8 cellular contexts compared by ENCODE assay signal in the genomic region with DNA sequence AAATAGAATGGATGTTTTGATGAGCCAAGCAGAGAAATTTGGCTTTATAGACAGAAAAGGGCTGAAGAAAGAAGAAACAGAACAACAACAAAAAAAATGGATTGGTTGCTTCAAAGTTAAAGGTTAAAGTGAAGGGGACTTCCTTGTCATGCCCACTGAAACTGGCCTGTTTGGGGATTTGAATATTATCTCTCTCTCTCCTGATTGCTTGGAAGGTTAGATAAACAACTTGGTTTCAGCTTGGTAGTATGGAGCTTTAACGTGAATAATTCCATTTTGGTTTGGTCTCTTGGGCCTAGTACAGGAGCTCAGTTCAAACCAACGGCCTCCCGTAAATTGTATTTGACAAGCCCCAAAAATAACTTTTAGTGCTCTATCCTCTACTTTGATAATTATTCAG.
DNase-seq lines count a peak whose midpoint lies in the region; ATAC-seq, FAIRE-seq and TF ChIP-seq lines count a peak whose summit lies in the region.
"Had no signal": no experiment of that assay in that cellular context is flagged by ENCODE, and none has a peak within 500 bp of the region (broad histone marks: within the 10 kb centered on the region; RNA-seq: fewer than 3 reads in every experiment).

No MANE protein-coding gene starts in this region.

- WGBS in GM12878 (ENCODE audit: insufficient coverage, insufficient replicate concordance, low lambda C conversion rate, missing lambda C conversion rate): 0% methylated on average over 3 of the region's 3 CpGs

- peak overlapping the region; percentile 98 for H3K4me2 ChIP-seq in GM12878 (ENCODE audit: control insufficient read depth, insufficient read depth)

- intact Hi-C loops in GM12878 (cut with micrococcal nuclease; ENCODE audit: unreplicated experiment) (loop anchor here (2.0 to 5.0 kb wide), 3 partner anchors 47 to 184 kb away; a partner anchor contains a TSS), kidney (cut with DNase I) (no loop called here)

- FAIRE-seq in GM12878 (lab: Jason Lieb, UNC) (no peak), kidney (lab: Jason Lieb, UNC) (no peak)

- ATAC-seq in GM19043 (IDR thresholded peaks at IDR 0.05; ENCODE audit: low read depth, unreplicated experiment) (peak; percentile 38), HG03196 (IDR thresholded peaks at IDR 0.05; ENCODE audit: unreplicated experiment) (peak; percentile 35), GM12878 (peak; percentile 55)
- peak; percentile 50 for ATAC-seq in stimulated activated naive CD8-positive, alpha-beta T cell treated with anti-CD3 and anti-CD28 coated beads, Interleukin-15, Interleukin-2, amounts not matched to agents 100 U/mL and 50 U/mL, for 24 hours

- no peaks in the 10 kb centered on the region for H3K9me3 ChIP-seq in GM12878 (replicated peaks; ENCODE audit: control insufficient read depth, insufficient read depth, low read length)
- H3K9me3 ChIP-seq in kidney (ENCODE audit: control insufficient read depth in 1 of 2, low read length in 2 of 2): no peaks in the 10 kb centered on the region

- TF ChIP-seq CTCF in GM12878 (IDR thresholded peaks at IDR 0.05 in 2 of 3, conservative IDR thresholded peaks at IDR 0.05 in 1 of 3; ENCODE audit: control insufficient read depth in 2 of 3, extremely low read depth in 1 of 3, insufficient read depth in 1 of 3, low read depth in 3 of 3, low read length in 3 of 3): no peak
- no peak for TF ChIP-seq CTCF in kidney (IDR thresholded peaks at IDR 0.05; ENCODE audit: borderline replicate concordance, extremely low read depth, insufficient read depth)

- H3K4me1 ChIP-seq in GM12878 (ENCODE audit: control insufficient read depth, insufficient read depth, low read length): peaks cover 39% of the 10 kb centered on the region
- H3K4me1 ChIP-seq in kidney (ENCODE audit: control insufficient read depth in 1 of 2, insufficient read depth in 1 of 2, low read depth in 1 of 2, low read length in 2 of 2): peaks cover 0 to under 1% of the 10 kb centered on the region in 2 donors

- H3K4me3 ChIP-seq in GM12878 (peak overlapping the region; percentile 17), kidney (ENCODE audit: low read length in 2 of 2) (no peak overlapping the region)

- BruUV-seq in GM12878 (replicated peaks; lab: Mats Ljungman, UMichigan): no TSS peak

- H3K79me2 ChIP-seq in GM12878 (ENCODE audit: control insufficient read depth, insufficient read depth, low read length): peaks cover 16% of the 10 kb centered on the region

- RAD21 ChIA-PET in GM12878 (lab: Charles Lee; ENCODE audit: unreplicated experiment): interaction anchor here (0.6 to 4.6 kb wide), 11 partner anchors 14 to 249 kb away, joined by 3 to 69 read pairs (median 6); a partner anchor contains a TSS

- peak overlapping the region; percentile 85 for H3K27ac ChIP-seq in GM12878 (ENCODE audit: control insufficient read depth, insufficient read depth)
- H3K27ac ChIP-seq in kidney (ENCODE audit: low read depth in 2 of 2, low read length in 2 of 2): peak overlapping the region in 1 of 2 donors; percentile 53

- H2AFZ ChIP-seq in GM12878 (ENCODE audit: control insufficient read depth, low read depth, low read length): peak overlapping the region; percentile 63

- H3K36me3 ChIP-seq in GM12878 (ENCODE audit: control insufficient read depth in 2 of 2, insufficient read depth in 2 of 2, low read length in 1 of 2) (no peaks in the 10 kb centered on the region), kidney (ENCODE audit: control insufficient read depth in 1 of 2, insufficient read depth in 2 of 2, low read length in 2 of 2) (no peaks in the 10 kb centered on the region)

- no peak for TF ChIP-seq RAD21 in GM12878 (IDR thresholded peaks at IDR 0.05; ENCODE audit: insufficient read depth, low read depth, low read length)

- H4K20me1 ChIP-seq in GM12878 (ENCODE audit: control insufficient read depth, insufficient read depth): no peaks in the 10 kb centered on the region

- no peak for TF ChIP-seq POLR2A in GM12878 (IDR thresholded peaks at IDR 0.05; ENCODE audit: low read depth, low read length)

- SMC1A ChIA-PET in GM12878 (lab: Charles Lee; ENCODE audit: uncharacterized antibody, unreplicated experiment): interaction anchor here (0.8 to 4.8 kb wide), 17 partner anchors 9 to 250 kb away, joined by 3 to 74 read pairs (median 6); no protein-coding TSS in a partner anchor

- CTCF ChIA-PET in GM12878 (lab: Yijun Ruan, JAX): interaction anchor here (0.6 to 3.4 kb wide), 6 partner anchors 13 to 246 kb away, joined by 3 to 14 read pairs (median 5); no protein-coding TSS in a partner anchor

- POLR2A ChIA-PET in GM12878 (lab: Charles Lee): interaction anchor here (1.4 kb wide), 2 partner anchors 45 to 58 kb away, joined by 4 to 5 read pairs; no protein-coding TSS in a partner anchor

- DNase-seq in GM12878 (ENCODE audit: low read depth, low spot score) (no peak), NCI-H345 (lab: John Stamatoyannopoulos, UW) (no peak), SIG-M5 (lab: John Stamatoyannopoulos, UW) (no peak), kidney (no peak)
- no peak for DNase-seq in stimulated activated naive CD8-positive, alpha-beta T cell treated with anti-CD3 and anti-CD28 coated beads, Interleukin-15, Interleukin-2, amounts not matched to agents 100 U/mL and 50 U/mL, for 24 hours
- DNase-seq: caudate nucleus had no signal

- H3K27me3 ChIP-seq in GM12878 (replicated peaks in 1 of 2; ENCODE audit: control insufficient read depth in 2 of 2, insufficient read depth in 2 of 2, low read length in 1 of 2): no peaks in the 10 kb centered on the region

- peak overlapping the region; percentile 5; the same call in 1 of the 2 replicates for H3K9ac ChIP-seq in GM12878 (ENCODE audit: control insufficient read depth, insufficient read depth, low read length)
- no peak overlapping the region for H3K9ac ChIP-seq in kidney (ENCODE audit: low read length in 2 of 2)

- no peak for TF ChIP-seq EP300 in GM12878 (IDR thresholded peaks at IDR 0.05; ENCODE audit: borderline replicate concordance in 1 of 2, control insufficient read depth in 1 of 2, low read depth in 2 of 2, low read length in 2 of 2)

- in situ Hi-C loops in GM12878 (cut with MboI): no loop called here

TF ChIP-seq in GM12878, 131 proteins besides CTCF, POLR2A, EP300 and RAD21 (continues in another document):
- no peak for TF ChIP-seq CHD2 (IDR thresholded peaks at IDR 0.05; ENCODE audit: borderline replicate concordance, low read depth, low read length)
- TF ChIP-seq ETV6 (conservative IDR thresholded peaks at IDR 0.05 in 1 of 2, IDR thresholded peaks at IDR 0.05 in 1 of 2; ENCODE audit: borderline replicate concordance in 1 of 2, low read depth in 1 of 2): no peak
- no peak for TF ChIP-seq TCF12 (IDR thresholded peaks at IDR 0.05; ENCODE audit: low read depth, low read length)
- no peak for TF ChIP-seq SPI1 (IDR thresholded peaks at IDR 0.05; ENCODE audit: borderline replicate concordance, insufficient read depth, low read depth, low read length)
- no peak for TF ChIP-seq NR2C2 (IDR thresholded peaks at IDR 0.05; ENCODE audit: borderline replicate concordance, control insufficient read depth, insufficient read length, low read depth)
- TF ChIP-seq FOXK2 (IDR thresholded peaks at IDR 0.05): no peak
- TF ChIP-seq, protein P1, sequence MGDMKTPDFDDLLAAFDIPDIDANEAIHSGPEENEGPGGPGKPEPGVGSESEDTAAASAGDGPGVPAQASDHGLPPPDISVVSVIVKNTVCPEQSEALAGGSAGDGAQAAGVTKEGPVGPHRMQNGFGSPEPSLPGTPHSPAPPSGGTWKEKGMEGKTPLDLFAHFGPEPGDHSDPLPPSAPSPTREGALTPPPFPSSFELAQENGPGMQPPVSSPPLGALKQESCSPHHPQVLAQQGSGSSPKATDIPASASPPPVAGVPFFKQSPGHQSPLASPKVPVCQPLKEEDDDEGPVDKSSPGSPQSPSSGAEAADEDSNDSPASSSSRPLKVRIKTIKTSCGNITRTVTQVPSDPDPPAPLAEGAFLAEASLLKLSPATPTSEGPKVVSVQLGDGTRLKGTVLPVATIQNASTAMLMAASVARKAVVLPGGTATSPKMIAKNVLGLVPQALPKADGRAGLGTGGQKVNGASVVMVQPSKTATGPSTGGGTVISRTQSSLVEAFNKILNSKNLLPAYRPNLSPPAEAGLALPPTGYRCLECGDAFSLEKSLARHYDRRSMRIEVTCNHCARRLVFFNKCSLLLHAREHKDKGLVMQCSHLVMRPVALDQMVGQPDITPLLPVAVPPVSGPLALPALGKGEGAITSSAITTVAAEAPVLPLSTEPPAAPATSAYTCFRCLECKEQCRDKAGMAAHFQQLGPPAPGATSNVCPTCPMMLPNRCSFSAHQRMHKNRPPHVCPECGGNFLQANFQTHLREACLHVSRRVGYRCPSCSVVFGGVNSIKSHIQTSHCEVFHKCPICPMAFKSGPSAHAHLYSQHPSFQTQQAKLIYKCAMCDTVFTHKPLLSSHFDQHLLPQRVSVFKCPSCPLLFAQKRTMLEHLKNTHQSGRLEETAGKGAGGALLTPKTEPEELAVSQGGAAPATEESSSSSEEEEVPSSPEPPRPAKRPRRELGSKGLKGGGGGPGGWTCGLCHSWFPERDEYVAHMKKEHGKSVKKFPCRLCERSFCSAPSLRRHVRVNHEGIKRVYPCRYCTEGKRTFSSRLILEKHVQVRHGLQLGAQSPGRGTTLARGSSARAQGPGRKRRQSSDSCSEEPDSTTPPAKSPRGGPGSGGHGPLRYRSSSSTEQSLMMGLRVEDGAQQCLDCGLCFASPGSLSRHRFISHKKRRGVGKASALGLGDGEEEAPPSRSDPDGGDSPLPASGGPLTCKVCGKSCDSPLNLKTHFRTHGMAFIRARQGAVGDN (IDR thresholded peaks at IDR 0.05): peak; percentile 83
- no peak for TF ChIP-seq BCL11A (IDR thresholded peaks at IDR 0.05; ENCODE audit: low read depth, low read length)
- TF ChIP-seq ZNF384 (IDR thresholded peaks at IDR 0.05; ENCODE audit: borderline replicate concordance, low read depth, low read length): peak; percentile 36; the same call in 1 of the 2 replicates
- TF ChIP-seq NR2F1 (conservative IDR thresholded peaks at IDR 0.05): peak; percentile 49
- no peak for TF ChIP-seq HDGF (IDR thresholded peaks at IDR 0.05)
- peak; percentile 91 for TF ChIP-seq POU2F2 (IDR thresholded peaks at IDR 0.05; ENCODE audit: borderline replicate concordance, low read depth, low read length)
- TF ChIP-seq EED (IDR thresholded peaks at IDR 0.05; ENCODE audit: low read depth): 0 out of 2 replicates have a peak, but pooled peaks have one; percentile 30
- 0 out of 2 replicates have a peak, but pooled peaks have one; percentile 29 for TF ChIP-seq IKZF1 (conservative IDR thresholded peaks at IDR 0.05)
